In genomic region chr1:24177161-24177560, GRCh38 we compare ENCODE assay signal across 15 cellular contexts. TPM values are rescaled to one million over a fixed set of nuclear protein-coding genes. Genes with fewer than 3 reads are reported as not detected.
DNase-seq lines count a peak whose midpoint lies in the region; ATAC-seq and TF ChIP-seq lines count a peak whose summit lies in the region.
"Had no signal": no experiment of that assay in that cellular context is flagged by ENCODE, and none has a peak within 500 bp of the region (broad histone marks: within the 10 kb centered on the region; RNA-seq: fewer than 3 reads in every experiment).

No MANE protein-coding gene starts in this region.

- H3K18ac ChIP-seq in trophoblast cell (ENCODE audit: low read length), result no peak overlapping the region

- H3K4me2 ChIP-seq in SU-DHL-6 (ENCODE audit: low read depth, low read length, poor library complexity, severe bottlenecking) (peak overlapping the region; percentile 30), trophoblast cell (ENCODE audit: low read length) (no peak overlapping the region), GM23248 (ENCODE audit: unreplicated experiment) (no peak overlapping the region)
- H3K4me2 ChIP-seq: BLaER1 treated with 17β-estradiol and CSF1 and Interleukin-3, amounts not matched to agents 10 nM and 100 nM had no signal

- H3K9me2 ChIP-seq in SU-DHL-6 (replicated peaks; ENCODE audit: insufficient read depth, low read length), result no peaks in the 10 kb centered on the region
- no peaks in the 10 kb centered on the region for H3K9me2 ChIP-seq in GM23248 (ENCODE audit: insufficient read depth)

- peak; percentile 13 for DNase-seq in NCI-H2171 treated with DMSO at 0.1 percent for 48 hours (lab: John Stamatoyannopoulos, UW)
- no peak for DNase-seq in NCI-H2171 (lab: John Stamatoyannopoulos, UW)
- DNase-seq in trophoblast cell, result no peak
- no peak for DNase-seq in GM23248
- no peak for DNase-seq in SHP77 treated with DMSO at 0.1 percent for 48 hours (lab: John Stamatoyannopoulos, UW)
- DNase-seq: 8988T; AML-193; CD4-positive, CD25-positive, alpha-beta regulatory T cell; DMS79 had no signal

- H3K9ac ChIP-seq in SU-DHL-6 (ENCODE audit: low read length) (no peak overlapping the region), trophoblast cell (ENCODE audit: low read length) (no peak overlapping the region), GM23248 (no peak overlapping the region)
- H3K9ac ChIP-seq: BLaER1 treated with 17β-estradiol and CSF1 and Interleukin-3, amounts not matched to agents 10 nM and 100 nM had no signal

- H3K4me1 ChIP-seq in trophoblast cell (ENCODE audit: control insufficient read depth in 1 of 2, insufficient read depth in 2 of 2, low read length in 2 of 2) (no peaks in the 10 kb centered on the region), GM23248 (ENCODE audit: insufficient read depth) (no peaks in the 10 kb centered on the region)

- H3K27me3 ChIP-seq in SU-DHL-6 (ENCODE audit: low read length) (no peaks in the 10 kb centered on the region), trophoblast cell (ENCODE audit: insufficient read depth, low read length) (no peaks in the 10 kb centered on the region), GM23248 (replicated peaks; ENCODE audit: insufficient read depth) (peaks cover 26% of the 10 kb centered on the region)
- H3K27me3 ChIP-seq: BLaER1 treated with 17β-estradiol and CSF1 and Interleukin-3, amounts not matched to agents 10 nM and 100 nM had no signal

- no peak overlapping the region for H2BK120ac ChIP-seq in trophoblast cell (ENCODE audit: insufficient read depth, low read length, poor library complexity)

- no peak overlapping the region for H3K4ac ChIP-seq in trophoblast cell (ENCODE audit: low read depth, low read length)

- no peak overlapping the region for H2BK5ac ChIP-seq in trophoblast cell (ENCODE audit: low read depth, low read length, poor library complexity)

- no peak overlapping the region for H2AFZ ChIP-seq in SU-DHL-6 (ENCODE audit: low read depth, low read length, severe bottlenecking)
- no peak overlapping the region for H2AFZ ChIP-seq in trophoblast cell (ENCODE audit: insufficient read depth, low read length, poor library complexity)
- H2AFZ ChIP-seq in GM23248, result no peak overlapping the region

- no CpG with 5 or more reads among the region's 10 CpGs for WGBS in trophoblast cell (ENCODE audit: extremely low coverage, insufficient coverage, insufficient read length)
- WGBS in GM23248 (ENCODE audit: low coverage in 1 of 2, low lambda C conversion rate in 2 of 2, missing lambda C conversion rate in 2 of 2), 2 experiments, result 73 to 78% methylated on average over 10 of the region's 10 CpGs

- H3K9me3 ChIP-seq in SU-DHL-6 (ENCODE audit: insufficient read depth, low read length) (no peaks in the 10 kb centered on the region), trophoblast cell (ENCODE audit: insufficient read depth, low read depth, low read length) (no peaks in the 10 kb centered on the region), GM23248 (ENCODE audit: low read depth) (no peaks in the 10 kb centered on the region)

- H4K20me1 ChIP-seq in SU-DHL-6 (ENCODE audit: low read depth, low read length) (peaks cover 14% of the 10 kb centered on the region), GM23248 (ENCODE audit: insufficient read depth) (no peaks in the 10 kb centered on the region)

- peak overlapping the region; percentile 42 for H3K27ac ChIP-seq in SU-DHL-6 (ENCODE audit: low read depth, low read length)
- H3K27ac ChIP-seq in trophoblast cell (ENCODE audit: low read depth, low read length), result no peak overlapping the region
- H3K27ac ChIP-seq in GM23248, result no peak overlapping the region
- H3K27ac ChIP-seq: BLaER1 treated with 17β-estradiol and CSF1 and Interleukin-3, amounts not matched to agents 10 nM and 100 nM had no signal

- H3K14ac ChIP-seq in trophoblast cell (ENCODE audit: low read length), result no peak overlapping the region

- H3K79me1 ChIP-seq in trophoblast cell (ENCODE audit: low read length), result no peaks in the 10 kb centered on the region

- no peak overlapping the region for H2AK5ac ChIP-seq in trophoblast cell (ENCODE audit: low read length)

- H3F3A ChIP-seq in SU-DHL-6 (ENCODE audit: insufficient read depth), result peaks cover 34% of the 10 kb centered on the region
- H3F3A ChIP-seq in GM23248 (ENCODE audit: insufficient read depth), result no peaks in the 10 kb centered on the region

- in situ Hi-C loops in GM23248 (cut with MboI), result no loop called here

- H4K12ac ChIP-seq in trophoblast cell (ENCODE audit: low read depth, low read length), result no peak overlapping the region

- no peak overlapping the region for H3K23ac ChIP-seq in trophoblast cell (ENCODE audit: low read length)

- peaks cover 100% of the 10 kb centered on the region for H3K79me2 ChIP-seq in SU-DHL-6 (ENCODE audit: insufficient read depth, low read length)
- no peaks in the 10 kb centered on the region for H3K79me2 ChIP-seq in trophoblast cell (ENCODE audit: control insufficient read depth, insufficient read depth, low read length, poor library complexity)
- no peaks in the 10 kb centered on the region for H3K79me2 ChIP-seq in GM23248 (ENCODE audit: insufficient read depth)

- no peak overlapping the region for H3K4me3 ChIP-seq in SU-DHL-6 (ENCODE audit: insufficient read depth, low read length, poor library complexity, severe bottlenecking)
- H3K4me3 ChIP-seq in trophoblast cell (ENCODE audit: low read depth, low read length), result no peak overlapping the region
- H3K4me3 ChIP-seq in GM23248, result no peak overlapping the region
- H3K4me3 ChIP-seq: BLaER1 treated with 17β-estradiol and CSF1 and Interleukin-3, amounts not matched to agents 10 nM and 100 nM had no signal

- no peak overlapping the region for H4K8ac ChIP-seq in trophoblast cell (ENCODE audit: low read depth, low read length)

- H2BK12ac ChIP-seq in trophoblast cell (ENCODE audit: low read length), result peak overlapping the region; percentile 17

- no peak overlapping the region for H4K91ac ChIP-seq in trophoblast cell (ENCODE audit: low read depth, low read length)

- ATAC-seq in HG03442 (IDR thresholded peaks at IDR 0.05; ENCODE audit: unreplicated experiment) (peak; percentile 46), HG02970 (IDR thresholded peaks at IDR 0.05; ENCODE audit: low FRiP score, unreplicated experiment) (no peak)
- ATAC-seq: HepG2 had no signal

- no peak for TF ChIP-seq CTCF in SU-DHL-6 (IDR thresholded peaks at IDR 0.05; ENCODE audit: insufficient read depth, low read length, poor library complexity, severe bottlenecking)

- H3K36me3 ChIP-seq in SU-DHL-6 (ENCODE audit: low read length) (peaks cover 55% of the 10 kb centered on the region), trophoblast cell (ENCODE audit: control insufficient read depth in 1 of 2, insufficient read depth in 2 of 2, low read length in 2 of 2) (no peaks in the 10 kb centered on the region), GM23248 (ENCODE audit: low read depth) (no peaks in the 10 kb centered on the region)

RNA-seq across cellular contexts. Expression of gene IFNLR1, which starts 9.9 kb away (rescaled TPM):
- polyA plus RNA-seq in trophoblast cell (2013), result 3.1 and 3.5 TPM in 2 replicates
- total RNA-seq in GM23248 (2014; rRNA removed; shearing (Covaris generic)), result not detected in 2 replicates
- not detected in 2 replicates for polyA plus RNA-seq in GM23248 (2016; fragmentation: Nextera tagmentation; extraction: Ambion mirVana)

RNA-seq across cellular contexts. Expression of gene IL22RA1, which starts 34.2 kb away (rescaled TPM):
- polyA plus RNA-seq in trophoblast cell (2013), result 0.15 and 0.18 TPM in 2 replicates
- not detected in 2 replicates for total RNA-seq in GM23248 (2014; rRNA removed; shearing (Covaris generic))
- 0.21 TPM in 1 of 2 replicates, not detected in the other for polyA plus RNA-seq in GM23248 (2016; fragmentation: Nextera tagmentation; extraction: Ambion mirVana)
- total RNA-seq: CD4-positive, CD25-positive, alpha-beta regulatory T cell; G401 had no signal
- polyA plus RNA-seq: CD4-positive, CD25-positive, alpha-beta regulatory T cell had no signal
